1 cellular context compared by ENCODE assay signal in genomic region chr5:179610903-179611265, GRCh38.
TF ChIP-seq lines count a peak whose summit lies in the region.

No MANE protein-coding gene starts in this region.

TF ChIP-seq in WTC11, 78 proteins besides CTCF, POLR2A, EP300 and RAD21 (continued from another document):
- TF ChIP-seq, protein P1, sequence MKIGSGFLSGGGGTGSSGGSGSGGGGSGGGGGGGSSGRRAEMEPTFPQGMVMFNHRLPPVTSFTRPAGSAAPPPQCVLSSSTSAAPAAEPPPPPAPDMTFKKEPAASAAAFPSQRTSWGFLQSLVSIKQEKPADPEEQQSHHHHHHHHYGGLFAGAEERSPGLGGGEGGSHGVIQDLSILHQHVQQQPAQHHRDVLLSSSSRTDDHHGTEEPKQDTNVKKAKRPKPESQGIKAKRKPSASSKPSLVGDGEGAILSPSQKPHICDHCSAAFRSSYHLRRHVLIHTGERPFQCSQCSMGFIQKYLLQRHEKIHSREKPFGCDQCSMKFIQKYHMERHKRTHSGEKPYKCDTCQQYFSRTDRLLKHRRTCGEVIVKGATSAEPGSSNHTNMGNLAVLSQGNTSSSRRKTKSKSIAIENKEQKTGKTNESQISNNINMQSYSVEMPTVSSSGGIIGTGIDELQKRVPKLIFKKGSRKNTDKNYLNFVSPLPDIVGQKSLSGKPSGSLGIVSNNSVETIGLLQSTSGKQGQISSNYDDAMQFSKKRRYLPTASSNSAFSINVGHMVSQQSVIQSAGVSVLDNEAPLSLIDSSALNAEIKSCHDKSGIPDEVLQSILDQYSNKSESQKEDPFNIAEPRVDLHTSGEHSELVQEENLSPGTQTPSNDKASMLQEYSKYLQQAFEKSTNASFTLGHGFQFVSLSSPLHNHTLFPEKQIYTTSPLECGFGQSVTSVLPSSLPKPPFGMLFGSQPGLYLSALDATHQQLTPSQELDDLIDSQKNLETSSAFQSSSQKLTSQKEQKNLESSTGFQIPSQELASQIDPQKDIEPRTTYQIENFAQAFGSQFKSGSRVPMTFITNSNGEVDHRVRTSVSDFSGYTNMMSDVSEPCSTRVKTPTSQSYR (CRISPR knock-in tag; IDR thresholded peaks at IDR 0.05) = no peak
